In genomic region chr12:42593781-42594322, GRCh38 we compare ENCODE assay signal across 19 cellular contexts. TPM values are rescaled to one million over a fixed set of nuclear protein-coding genes. Genes with fewer than 3 reads are reported as not detected.
DNase-seq lines count a peak whose midpoint lies in the region; ATAC-seq, FAIRE-seq and TF ChIP-seq lines count a peak whose summit lies in the region.
"Had no signal": no experiment of that assay in that cellular context is flagged by ENCODE, and none has a peak within 500 bp of the region (broad histone marks: within the 10 kb centered on the region; RNA-seq: fewer than 3 reads in every experiment).

No MANE protein-coding gene starts in this region.

- TF ChIP-seq RAD21 in HepG2 (CRISPR knock-in tag; IDR thresholded peaks at IDR 0.05): no peak

- CTCF ChIA-PET in HepG2 (lab: Yijun Ruan, JAX; ENCODE audit: low intra/inter-chr PET ratio, low total read pairs): no interaction called here

- no peak overlapping the region for H3K27ac ChIP-seq in HepG2 (ENCODE audit: extremely low read length, insufficient read depth, low read length)
- H3K27ac ChIP-seq in right lobe of liver: no peak overlapping the region
- no peak overlapping the region for H3K27ac ChIP-seq in hepatocyte
- H3K27ac ChIP-seq: BLaER1 treated with 17β-estradiol and CSF1 and Interleukin-3, amounts not matched to agents 10 nM and 100 nM had no signal

- TF ChIP-seq CTCF in HepG2 (CRISPR knock-in tag; IDR thresholded peaks at IDR 0.05) (no peak), right lobe of liver (IDR thresholded peaks at IDR 0.05) (no peak), hepatocyte (IDR thresholded peaks at IDR 0.05; ENCODE audit: poor library complexity) (no peak), type B pancreatic cell (conservative IDR thresholded peaks at IDR 0.05) (no peak), progenitor cell of endocrine pancreas (IDR thresholded peaks at IDR 0.05; ENCODE audit: unreplicated experiment) (no peak)

- WGBS in HepG2 (ENCODE audit: low lambda C conversion rate): 7% methylated on average over 4 of the region's 4 CpGs
- 47% methylated on average over 4 of the region's 4 CpGs for WGBS in right lobe of liver (ENCODE audit: insufficient coverage, low coverage, low lambda C conversion rate, missing lambda C conversion rate)
- WGBS in hepatocyte (ENCODE audit: low lambda C conversion rate, missing lambda C conversion rate): 32% methylated on average over 4 of the region's 4 CpGs

- H3K9me3 ChIP-seq in HepG2 (ENCODE audit: low read length): no peaks in the 10 kb centered on the region
- H3K9me3 ChIP-seq in right lobe of liver: no peaks in the 10 kb centered on the region
- no peaks in the 10 kb centered on the region for H3K9me3 ChIP-seq in hepatocyte (ENCODE audit: low read depth)
- H3K9me3 ChIP-seq: BLaER1 treated with 17β-estradiol and CSF1 and Interleukin-3, amounts not matched to agents 10 nM and 100 nM; HAP-1 had no signal

- no peak for FAIRE-seq in HepG2 (lab: Jason Lieb, UNC)
- FAIRE-seq: GM12892, H1 had no signal

- DNase-seq in HepG2 (ENCODE audit: low spot score) (no peak), right lobe of liver (no peak), NCI-H82 treated with DMSO at 0.1 percent for 48 hours (lab: John Stamatoyannopoulos, UW; ENCODE audit: unreplicated experiment) (peak; percentile 10), hepatocyte (ENCODE audit: low spot score) (peak; percentile 23), type B pancreatic cell (ENCODE audit: extremely low spot score, unreplicated experiment) (no peak), progenitor cell of endocrine pancreas (ENCODE audit: low spot score, unreplicated experiment) (no peak), amniotic stem cell (lab: John Stamatoyannopoulos, UW) (no peak)
- DNase-seq in naive thymus-derived CD8-positive, alpha-beta T cell: no peak
- DNase-seq: 8988T; ACHN; Calu3; CD4-positive, CD25-positive, alpha-beta regulatory T cell; DMS 273 treated with DMSO at 0.1 percent for 48 hours; DND-41; GDM1 had no signal

- TF ChIP-seq POLR2A in HepG2 (IDR thresholded peaks at IDR 0.05; ENCODE audit: insufficient read depth in 1 of 2, low read depth in 2 of 2, low read length in 2 of 2): no peak
- TF ChIP-seq POLR2A in right lobe of liver (IDR thresholded peaks at IDR 0.05): no peak

- H3K27me3 ChIP-seq in HepG2 (ENCODE audit: control insufficient read depth in 1 of 2, insufficient read depth in 2 of 2, low read length in 2 of 2) (peaks cover 3 to 29% of the 10 kb centered on the region in 2 experiments; a peak in 3 of 5 replicates), right lobe of liver (peaks cover 0 to 6% of the 10 kb centered on the region in 2 donors), hepatocyte (no peaks in the 10 kb centered on the region)

- H2AFZ ChIP-seq in HepG2 (ENCODE audit: low read length) (no peak overlapping the region), hepatocyte (no peak overlapping the region)

- H3K9me3 Mint-ChIP-seq in type B pancreatic cell: no peaks in the 10 kb centered on the region
- no peaks in the 10 kb centered on the region for H3K9me3 Mint-ChIP-seq in progenitor cell of endocrine pancreas (ENCODE audit: low read depth)
- H3K9me3 Mint-ChIP-seq in naive thymus-derived CD8-positive, alpha-beta T cell: peaks cover 0 to under 1% (median 0%) of the 10 kb centered on the region in 9 donors

- H3K4me3 Mint-ChIP-seq in type B pancreatic cell (peak overlapping the region; percentile 55), progenitor cell of endocrine pancreas (ENCODE audit: low read depth) (no peak overlapping the region)
- H3K4me3 Mint-ChIP-seq in naive thymus-derived CD8-positive, alpha-beta T cell: no peak overlapping the region
- H3K4me3 Mint-ChIP-seq: CD4-positive, CD25-positive, alpha-beta regulatory T cell had no signal

- H3K4me3 ChIP-seq in HepG2 (replicated peaks in 1 of 3; ENCODE audit: insufficient read depth in 1 of 3, low read depth in 2 of 3, low read length in 3 of 3) (no peak overlapping the region), right lobe of liver (no peak overlapping the region), hepatocyte (no peak overlapping the region)
- H3K4me3 ChIP-seq: BLaER1 treated with 17β-estradiol and CSF1 and Interleukin-3, amounts not matched to agents 10 nM and 100 nM; HAP-1 had no signal

- no peak for TF ChIP-seq EP300 in HepG2 (IDR thresholded peaks at IDR 0.05; ENCODE audit: low read depth in 2 of 2, low read length in 2 of 2)
- TF ChIP-seq EP300 in HepG2 (CRISPR knock-in tag; IDR thresholded peaks at IDR 0.05; ENCODE audit: borderline replicate concordance): no peak

- H3K36me3 ChIP-seq in HepG2 (replicated peaks in 1 of 2; ENCODE audit: control insufficient read depth in 1 of 2, insufficient read depth in 2 of 2, low read length in 2 of 2) (no peaks in the 10 kb centered on the region), right lobe of liver (no peaks in the 10 kb centered on the region), hepatocyte (replicated peaks; ENCODE audit: insufficient read depth, low read depth) (no peaks in the 10 kb centered on the region)
- H3K36me3 ChIP-seq: BLaER1 treated with 17β-estradiol and CSF1 and Interleukin-3, amounts not matched to agents 10 nM and 100 nM; HAP-1 had no signal

- BruUV-seq in HepG2 (replicated peaks; lab: Mats Ljungman, UMichigan): no TSS peak

- ATAC-seq in HepG2: no peak
- no peak for ATAC-seq in right lobe of liver
- ATAC-seq in naive thymus-derived CD8-positive, alpha-beta T cell: no peak

- H3K79me2 ChIP-seq in HepG2 (ENCODE audit: insufficient read depth, low read length): no peaks in the 10 kb centered on the region
- peaks cover 6% of the 10 kb centered on the region for H3K79me2 ChIP-seq in hepatocyte

- no peaks in the 10 kb centered on the region for H3K9me2 ChIP-seq in hepatocyte (replicated peaks; ENCODE audit: insufficient read depth)

- H3K9ac ChIP-seq in HepG2 (ENCODE audit: insufficient read depth, low read depth, low read length): no peak overlapping the region
- H3K9ac ChIP-seq: BLaER1 treated with 17β-estradiol and CSF1 and Interleukin-3, amounts not matched to agents 10 nM and 100 nM had no signal

- in situ Hi-C loops in HepG2 (cut with HindIII; ENCODE audit: extremely low pct_ligation_motif_present, low pct_unique_long_range_greater_than_20kb): no loop called here

- H3K4me2 ChIP-seq in HepG2 (ENCODE audit: low read depth, low read length) (no peak overlapping the region), hepatocyte (peak overlapping the region; percentile 39)
- H3K4me2 ChIP-seq: BLaER1 treated with 17β-estradiol and CSF1 and Interleukin-3, amounts not matched to agents 10 nM and 100 nM had no signal

- intact Hi-C loops in HepG2 (cut with micrococcal nuclease; ENCODE audit: unreplicated experiment): no loop called here
- intact Hi-C loops in right lobe of liver (cut with DNase I): no loop called here

- no peaks in the 10 kb centered on the region for H3K4me1 Mint-ChIP-seq in type B pancreatic cell (ENCODE audit: unreplicated experiment)
- peaks cover 13% of the 10 kb centered on the region for H3K4me1 Mint-ChIP-seq in progenitor cell of endocrine pancreas (ENCODE audit: low read depth)
- H3K4me1 Mint-ChIP-seq in naive thymus-derived CD8-positive, alpha-beta T cell: peaks cover 0 to 16% (median 12%) of the 10 kb centered on the region in 4 donors

- H3K36me3 Mint-ChIP-seq in type B pancreatic cell: no peaks in the 10 kb centered on the region
- no peaks in the 10 kb centered on the region for H3K36me3 Mint-ChIP-seq in progenitor cell of endocrine pancreas (ENCODE audit: insufficient read depth)
- H3K36me3 Mint-ChIP-seq in naive thymus-derived CD8-positive, alpha-beta T cell: peaks cover 0 to 3% (median 0%) of the 10 kb centered on the region in 3 donors
- H3K36me3 Mint-ChIP-seq: CD4-positive, CD25-positive, alpha-beta regulatory T cell had no signal

- H3K27me3 Mint-ChIP-seq in type B pancreatic cell (peaks cover 18% of the 10 kb centered on the region), progenitor cell of endocrine pancreas (peaks cover 6% of the 10 kb centered on the region)
- peaks cover 20 to 66% (median 44%) of the 10 kb centered on the region in 5 donors for H3K27me3 Mint-ChIP-seq in naive thymus-derived CD8-positive, alpha-beta T cell

- H3K27ac Mint-ChIP-seq in type B pancreatic cell: no peak overlapping the region
- H3K27ac Mint-ChIP-seq in progenitor cell of endocrine pancreas: no peak overlapping the region
- H3K27ac Mint-ChIP-seq in naive thymus-derived CD8-positive, alpha-beta T cell: no peak overlapping the region
- H3K27ac Mint-ChIP-seq: CD4-positive, CD25-positive, alpha-beta regulatory T cell had no signal

- peaks cover 14% of the 10 kb centered on the region for H3K4me1 ChIP-seq in HepG2 (ENCODE audit: insufficient read depth, low read length)
- H3K4me1 ChIP-seq in right lobe of liver: peaks cover 0 to 5% (median 2%) of the 10 kb centered on the region in 4 donors
- H3K4me1 ChIP-seq in hepatocyte (ENCODE audit: insufficient read depth): peaks cover 11% of the 10 kb centered on the region

- POLR2A ChIA-PET in HepG2 (lab: Yijun Ruan, JAX): no interaction called here
- POLR2A ChIA-PET in naive thymus-derived CD8-positive, alpha-beta T cell (lab: Charles Lee): no interaction called here

- H4K20me1 ChIP-seq in HepG2 (ENCODE audit: insufficient read depth, low read length): no peaks in the 10 kb centered on the region
- H4K20me1 ChIP-seq in hepatocyte (ENCODE audit: insufficient read depth, poor library complexity, severe bottlenecking): no peaks in the 10 kb centered on the region

RNA-seq across cellular contexts. Expression of gene PRICKLE1, which starts 4.3 kb away (rescaled TPM):
- total RNA-seq in HepG2 (2016; rRNA removed; fragmentation: Illumina TruSeq; extraction: Trizol): not detected in 2 replicates
- not detected in 2 replicates for total RNA-seq in HepG2 (2016; cell fraction: cytosol; rRNA removed; fragmentation: Illumina TruSeq; extraction: Trizol; ENCODE audit: low read depth)
- not detected in 2 replicates for total RNA-seq in HepG2 (2016; cell fraction: insoluble cytoplasmic fraction; rRNA removed; fragmentation: Illumina TruSeq; extraction: Trizol)
- total RNA-seq in HepG2 (2016; cell fraction: membrane; rRNA removed; fragmentation: Illumina TruSeq; extraction: Trizol): not detected in 2 replicates
- not detected in 2 replicates for total RNA-seq in HepG2 (2016; cell fraction: nucleus; rRNA removed; fragmentation: Illumina TruSeq; extraction: Trizol)
- polyA plus RNA-seq in HepG2 (2011; rRNA removed): not detected in 2 replicates
- polyA plus RNA-seq in HepG2 (2011; cell fraction: cytosol; rRNA removed): not detected in 2 replicates
- not detected in 2 replicates for polyA plus RNA-seq in HepG2 (2011; cell fraction: nucleus; rRNA removed)
- not detected in 2 replicates for polyA plus RNA-seq in HepG2 (2012)
- not detected in 2 replicates for polyA plus RNA-seq in HepG2 (2016; cell fraction: cytosol; fragmentation: Illumina TruSeq; extraction: Trizol; ENCODE audit: low read depth)
- not detected in 2 replicates for polyA plus RNA-seq in HepG2 (2016; cell fraction: insoluble cytoplasmic fraction; fragmentation: Illumina TruSeq; extraction: Trizol; ENCODE audit: low read depth)
- polyA plus RNA-seq in HepG2 (2016; cell fraction: membrane; fragmentation: Illumina TruSeq; extraction: Trizol; ENCODE audit: low read depth): not detected in 2 replicates
- not detected in 2 replicates for polyA plus RNA-seq in HepG2 (2016; cell fraction: nucleus; fragmentation: Illumina TruSeq; extraction: Trizol; ENCODE audit: insufficient read depth, low read depth)
- not detected in 2 replicates for polyA minus RNA-seq in HepG2 (2011; rRNA and poly(A)+ RNA removed; ENCODE audit: low replicate concordance)
- not detected in 2 replicates for polyA minus RNA-seq in HepG2 (2011; cell fraction: cytosol; rRNA and poly(A)+ RNA removed)
- polyA minus RNA-seq in HepG2 (2011; cell fraction: nucleus; rRNA and poly(A)+ RNA removed): not detected in 2 replicates
- 1 to 10 TPM in 3 of 6 experiments, under 1 TPM in 3; 0.79 to 2.9 (median 1.1) TPM for total RNA-seq in right lobe of liver
- 23.6 and 25.9 TPM in 2 replicates for total RNA-seq in hepatocyte
- polyA plus RNA-seq in hepatocyte: 16.5 and 24.8 TPM in 2 replicates
- 11.7 and 28.7 TPM in 2 replicates for total RNA-seq in type B pancreatic cell (ENCODE audit: low replicate concordance)
- total RNA-seq in progenitor cell of endocrine pancreas: 43.2 and 53.5 TPM in 2 replicates
- 1 to 10 TPM; 1.7 to 2.4 TPM for total RNA-seq in naive thymus-derived CD8-positive, alpha-beta T cell
- polyA plus RNA-seq in naive thymus-derived CD8-positive, alpha-beta T cell: under 1 TPM in 1 of 3 donors, not detected in 2; 0.34 TPM

Comparison
In these comparisons a context has a peak if more than half of its experiments do, and no peak if none do; other contexts are left out.
1. DNase-seq: peak in NCI-H82 treated with DMSO at 0.1 percent for 48 hours (single experiment) and hepatocyte (single experiment); none in HepG2 (single experiment), right lobe of liver (0 of 3), type B pancreatic cell (single experiment), progenitor cell of endocrine pancreas (single experiment), amniotic stem cell (single experiment) and naive thymus-derived CD8-positive, alpha-beta T cell (0 of 10).